Comparison of ENCODE assay signal across 8 cellular contexts in genomic region chr1:206635983-206636354, GRCh38. TPM values are rescaled to one million over a fixed set of nuclear protein-coding genes. Genes with fewer than 3 reads are reported as not detected.
DNase-seq lines count a peak whose midpoint lies in the region; ATAC-seq, FAIRE-seq and TF ChIP-seq lines count a peak whose summit lies in the region.

No MANE protein-coding gene starts in this region.

- no peak for DNase-seq in GM12864 (ENCODE audit: low read depth)
- DNase-seq in KBM-7 = peak; percentile 20
- no peak for DNase-seq in astrocyte (ENCODE audit: low read depth)
- no peak for DNase-seq in right lobe of liver
- DNase-seq in upper lobe of right lung = no peak
- no peak for DNase-seq in urothelium cell line (ENCODE audit: low spot score)
- DNase-seq in NCI-H2196 (lab: John Stamatoyannopoulos, UW; ENCODE audit: unreplicated experiment) = no peak

- peak overlapping the region; percentile 93 for H3K4me3 Mint-ChIP-seq in astrocyte (ENCODE audit: unreplicated experiment)

- peak overlapping the region; percentile 91 for H3K27ac ChIP-seq in astrocyte (ENCODE audit: low read depth, low read length)
- H3K27ac ChIP-seq in right lobe of liver = peak overlapping the region; percentile 60 to 80 (median 68)
- H3K27ac ChIP-seq in upper lobe of right lung = peak overlapping the region; percentile 44

- H2AFZ ChIP-seq in astrocyte (ENCODE audit: low read depth, low read length) = peak overlapping the region; percentile 86

- ATAC-seq in right lobe of liver (no peak), upper lobe of right lung (no peak), HG03159 (IDR thresholded peaks at IDR 0.05; ENCODE audit: unreplicated experiment) (no peak)

- H3K27me3 Mint-ChIP-seq in astrocyte (ENCODE audit: low read depth, unreplicated experiment) = no peaks in the 10 kb centered on the region

- H3K9me3 Mint-ChIP-seq in astrocyte (ENCODE audit: unreplicated experiment) = no peaks in the 10 kb centered on the region

- H3K4me3 ChIP-seq in GM12864 (ENCODE audit: low read depth, low read length) = peak overlapping the region; percentile 87
- peak overlapping the region; percentile 68 for H3K4me3 ChIP-seq in astrocyte (ENCODE audit: insufficient read depth, low read depth, low read length)
- peak overlapping the region; percentile 82 to 91 (median 87) for H3K4me3 ChIP-seq in right lobe of liver
- H3K4me3 ChIP-seq in upper lobe of right lung = peak overlapping the region; percentile 92

- intact Hi-C loops in right lobe of liver (cut with DNase I) = loop anchor here in 1 of 2 donors (10.0 kb wide), 1 partner anchor 279 kb away; no protein-coding TSS in a partner anchor
- intact Hi-C loops in upper lobe of right lung (cut with DNase I) = no loop called here

- H3K9me3 ChIP-seq in astrocyte (ENCODE audit: insufficient read depth, low read depth, low read length) = no peaks in the 10 kb centered on the region
- H3K9me3 ChIP-seq in right lobe of liver = no peaks in the 10 kb centered on the region
- H3K9me3 ChIP-seq in upper lobe of right lung = no peaks in the 10 kb centered on the region

- peaks cover 9% of the 10 kb centered on the region for H3K79me2 ChIP-seq in astrocyte (ENCODE audit: insufficient read depth, low read length)

- H3K36me3 Mint-ChIP-seq in astrocyte (ENCODE audit: low read depth, unreplicated experiment) = peaks cover 3% of the 10 kb centered on the region

- 7% methylated on average over 11 of the region's 13 CpGs for WGBS in right lobe of liver (ENCODE audit: insufficient coverage, low coverage, low lambda C conversion rate, missing lambda C conversion rate)

- no peak for FAIRE-seq in astrocyte (lab: Jason Lieb, UNC)
- FAIRE-seq in urothelium cell line (lab: Jason Lieb, UNC) = no peak

- peaks cover 3% of the 10 kb centered on the region for H4K20me1 ChIP-seq in astrocyte (ENCODE audit: insufficient read depth, low read length)

- TF ChIP-seq CTCF in GM12864 (IDR thresholded peaks at IDR 0.05; ENCODE audit: low read depth, low read length, missing control alignments) (no peak), astrocyte (IDR thresholded peaks at IDR 0.05; ENCODE audit: insufficient read depth, low read depth, low read length) (no peak), right lobe of liver (IDR thresholded peaks at IDR 0.05) (no peak), upper lobe of right lung (IDR thresholded peaks at IDR 0.05) (no peak)

- H3K4me1 Mint-ChIP-seq in astrocyte (ENCODE audit: low read depth, unreplicated experiment) = peaks cover 17% of the 10 kb centered on the region

- no peaks in the 10 kb centered on the region for H3K27me3 ChIP-seq in astrocyte (ENCODE audit: insufficient read depth, low read length)
- no peaks in the 10 kb centered on the region for H3K27me3 ChIP-seq in right lobe of liver
- H3K27me3 ChIP-seq in upper lobe of right lung = no peaks in the 10 kb centered on the region

- peak overlapping the region; percentile 47 for H3K27ac Mint-ChIP-seq in astrocyte (ENCODE audit: unreplicated experiment)

- peaks cover 2% of the 10 kb centered on the region for H3K36me3 ChIP-seq in astrocyte (ENCODE audit: insufficient read depth, low read length)
- no peaks in the 10 kb centered on the region for H3K36me3 ChIP-seq in right lobe of liver
- H3K36me3 ChIP-seq in upper lobe of right lung = no peaks in the 10 kb centered on the region

- H3K4me2 ChIP-seq in astrocyte (ENCODE audit: low read length) = peak overlapping the region; percentile 92

- in situ Hi-C loops in KBM-7 (cut with MboI; ENCODE audit: low pct_unique_long_range_greater_than_20kb, low sequenced_read_pairs) = no loop called here

- TF ChIP-seq POLR2A in right lobe of liver (IDR thresholded peaks at IDR 0.05) = no peak

- peak overlapping the region; percentile 89 for H3K9ac ChIP-seq in astrocyte (ENCODE audit: low read length)

- H3K4me1 ChIP-seq in astrocyte (ENCODE audit: insufficient read depth, low read length) = peaks cover 23% of the 10 kb centered on the region
- H3K4me1 ChIP-seq in right lobe of liver = peaks cover 0 to 17% (median 0%) of the 10 kb centered on the region in 4 donors
- peaks cover 24% of the 10 kb centered on the region for H3K4me1 ChIP-seq in upper lobe of right lung

RNA-seq across cellular contexts. Expression of gene DYRK3, which starts 0.6 kb away (rescaled TPM):
- total RNA-seq in astrocyte (8.2 and 8.7 TPM in 2 replicates), right lobe of liver (1 to 10 TPM; 2.8 to 5.6 (median 4.0) TPM), upper lobe of right lung (8.1 TPM)

RNA-seq across cellular contexts. Expression of gene EIF2D, which starts 23.7 kb away (rescaled TPM):
- total RNA-seq in astrocyte = 27.3 and 33.6 TPM in 2 replicates
- 10 to 100 TPM; 18.4 to 29.3 (median 24.4) TPM for total RNA-seq in right lobe of liver
- total RNA-seq in upper lobe of right lung = 49.8 TPM

RNA-seq across cellular contexts. Expression of gene MAPKAPK2, which starts 48.7 kb away (rescaled TPM):
- 104 and 108 TPM in 2 replicates for total RNA-seq in astrocyte
- 10 to 100 TPM; 25.6 to 46.6 (median 34.0) TPM for total RNA-seq in right lobe of liver
- 92.3 TPM for total RNA-seq in upper lobe of right lung
